ENCODE assay signal across 8 cellular contexts in genomic region chr1:234962340-234962989, GRCh38.
DNase-seq lines count a peak whose midpoint lies in the region; ATAC-seq and TF ChIP-seq lines count a peak whose summit lies in the region.

No MANE protein-coding gene starts in this region.

- H3K27ac ChIP-seq in CD8-positive, alpha-beta memory T cell (ENCODE audit: low read depth, low read length) = peak overlapping the region; percentile 82
- peak overlapping the region; percentile 3 for H3K27ac ChIP-seq in endodermal cell (ENCODE audit: low read depth, low read length)

- H3K9me3 ChIP-seq in CD8-positive, alpha-beta memory T cell (ENCODE audit: low read length) = no peaks in the 10 kb centered on the region
- no peaks in the 10 kb centered on the region for H3K9me3 ChIP-seq in endodermal cell (ENCODE audit: control insufficient read depth, low read length)

- H3K4me1 Mint-ChIP-seq in CD8-positive, alpha-beta memory T cell = peaks cover 58 to 67% (median 63%) of the 10 kb centered on the region in 3 donors
- H3K4me1 Mint-ChIP-seq in endodermal cell (peaks cover 58% of the 10 kb centered on the region), nephron progenitor cell (peaks cover 88% of the 10 kb centered on the region)

- CTCF ChIA-PET in CD8-positive, alpha-beta memory T cell (lab: Charles Lee) = interaction anchor here (1.0 to 4.6 kb wide), 3 partner anchors 11 to 121 kb away, joined by 3 to 12 read pairs (median 3); no protein-coding TSS in a partner anchor

- TF ChIP-seq CTCF in endodermal cell (conservative IDR thresholded peaks at IDR 0.05) = no peak
- TF ChIP-seq CTCF in nephron progenitor cell (IDR thresholded peaks at IDR 0.05) = no peak

- H3K36me3 ChIP-seq in CD8-positive, alpha-beta memory T cell (ENCODE audit: insufficient read depth, low read length) = no peaks in the 10 kb centered on the region
- no peaks in the 10 kb centered on the region for H3K36me3 ChIP-seq in endodermal cell (ENCODE audit: control insufficient read depth, insufficient read depth, low read length)

- H3K4me1 ChIP-seq in CD8-positive, alpha-beta memory T cell (ENCODE audit: insufficient read depth, low read length) = peaks cover 57% of the 10 kb centered on the region
- peaks cover 28% of the 10 kb centered on the region for H3K4me1 ChIP-seq in endodermal cell (ENCODE audit: control insufficient read depth, insufficient read depth, low read length)

- peak overlapping the region; percentile 80 to 98 (median 90) for H3K27ac Mint-ChIP-seq in CD8-positive, alpha-beta memory T cell
- H3K27ac Mint-ChIP-seq in endodermal cell (no peak overlapping the region), nephron progenitor cell (peak overlapping the region; percentile 86)

- H3K9me3 Mint-ChIP-seq in CD8-positive, alpha-beta memory T cell = peaks cover 0 to 3% (median 0%) of the 10 kb centered on the region in 5 donors
- H3K9me3 Mint-ChIP-seq in endodermal cell (no peaks in the 10 kb centered on the region), nephron progenitor cell (no peaks in the 10 kb centered on the region)

- no peaks in the 10 kb centered on the region for H3K27me3 Mint-ChIP-seq in CD8-positive, alpha-beta memory T cell
- H3K27me3 Mint-ChIP-seq in endodermal cell (ENCODE audit: insufficient read depth) = no peaks in the 10 kb centered on the region
- H3K27me3 Mint-ChIP-seq in nephron progenitor cell (ENCODE audit: low read depth, poor library complexity) = no peaks in the 10 kb centered on the region

- ATAC-seq in HG03280 (IDR thresholded peaks at IDR 0.05; ENCODE audit: unreplicated experiment) = peak; percentile 45
- ATAC-seq in SK-N-SH treated with all-trans-retinoic acid at 6 μM for 48 hours = peak; percentile 93

- WGBS in endodermal cell (ENCODE audit: insufficient coverage in 1 of 2, insufficient read length in 1 of 2), 2 experiments = 91 to 98% methylated on average over 8 to 9 of the region's 9 CpGs

- H3K27me3 ChIP-seq in CD8-positive, alpha-beta memory T cell (ENCODE audit: insufficient read depth, low read length, poor library complexity, severe bottlenecking) = no peaks in the 10 kb centered on the region
- H3K27me3 ChIP-seq in endodermal cell (ENCODE audit: control insufficient read depth, insufficient read depth, low read length, poor library complexity, severe bottlenecking) = no peaks in the 10 kb centered on the region

- POLR2A ChIA-PET in CD8-positive, alpha-beta memory T cell (lab: Charles Lee) = interaction anchor here (0.7 to 1.5 kb wide), 7 partner anchors 9 to 501 kb away, joined by 3 to 9 read pairs (median 4); no protein-coding TSS in a partner anchor

- peaks cover 0 to 3% (median 0%) of the 10 kb centered on the region in 3 donors for H3K36me3 Mint-ChIP-seq in CD8-positive, alpha-beta memory T cell
- H3K36me3 Mint-ChIP-seq in endodermal cell (ENCODE audit: low read depth) (no peaks in the 10 kb centered on the region), nephron progenitor cell (ENCODE audit: low read depth) (no peaks in the 10 kb centered on the region)

- no peak overlapping the region for H3K9ac ChIP-seq in endodermal cell (ENCODE audit: extremely low read depth, low read length, poor library complexity, severe bottlenecking)

- H3K4me3 Mint-ChIP-seq in CD8-positive, alpha-beta memory T cell = peak overlapping the region in 6 of 7 donors; percentile 65 to 89 (median 72)
- H3K4me3 Mint-ChIP-seq in endodermal cell (no peak overlapping the region), nephron progenitor cell (peak overlapping the region; percentile 24)

- DNase-seq in CD8-positive, alpha-beta memory T cell = peak in 1 of 5 donors; percentile 10
- DNase-seq in GM19238 (ENCODE audit: insufficient read length, low spot score) (peak; percentile 45), endodermal cell (no peak), nephron progenitor cell (no peak), COLO829 (ENCODE audit: low spot score) (no peak), 8988T (no peak)

- peak overlapping the region; percentile 35 for H3K4me3 ChIP-seq in CD8-positive, alpha-beta memory T cell (ENCODE audit: low read length)
- H3K4me3 ChIP-seq in endodermal cell (ENCODE audit: low read length) = no peak overlapping the region

TF ChIP-seq in SK-N-SH treated with all-trans-retinoic acid at 6 μM for 48 hours, 23 proteins besides CTCF, POLR2A, EP300 and RAD21 (continues in another document):
- no peak for TF ChIP-seq ESRRG (CRISPR knock-in tag; IDR thresholded peaks at IDR 0.05)
- TF ChIP-seq TSHZ2 (CRISPR knock-in tag; IDR thresholded peaks at IDR 0.05) = no peak
- TF ChIP-seq CREB5 (CRISPR knock-in tag; IDR thresholded peaks at IDR 0.05; ENCODE audit: low read depth) = no peak
- peak; percentile 73 for TF ChIP-seq TOX (CRISPR knock-in tag; IDR thresholded peaks at IDR 0.05; ENCODE audit: borderline replicate concordance)
- TF ChIP-seq OSR1 (CRISPR knock-in tag; IDR thresholded peaks at IDR 0.05) = no peak
- TF ChIP-seq POU6F1 (CRISPR knock-in tag; IDR thresholded peaks at IDR 0.05; ENCODE audit: borderline replicate concordance, low read depth) = no peak; the same call in 1 of the 2 replicates
- no peak for TF ChIP-seq CSDC2 (CRISPR knock-in tag; IDR thresholded peaks at IDR 0.05)
- TF ChIP-seq SNAI2 (CRISPR knock-in tag; IDR thresholded peaks at IDR 0.05) = no peak
- no peak for TF ChIP-seq ZFP30 (CRISPR knock-in tag; IDR thresholded peaks at IDR 0.05)
- TF ChIP-seq ARNTL (CRISPR knock-in tag; IDR thresholded peaks at IDR 0.05; ENCODE audit: borderline replicate concordance, low read depth) = no peak
- TF ChIP-seq ZFP3 (CRISPR knock-in tag; IDR thresholded peaks at IDR 0.05) = no peak
- no peak for TF ChIP-seq ZNF565 (CRISPR knock-in tag; conservative IDR thresholded peaks at IDR 0.05; ENCODE audit: low read depth)
- TF ChIP-seq ZNF8 (CRISPR knock-in tag; IDR thresholded peaks at IDR 0.05) = no peak
- TF ChIP-seq ISL1 (CRISPR knock-in tag; IDR thresholded peaks at IDR 0.05) = no peak
- TF ChIP-seq ZC3H10 (CRISPR knock-in tag; IDR thresholded peaks at IDR 0.05) = peak; percentile 77
- TF ChIP-seq GLIS3 (CRISPR knock-in tag; IDR thresholded peaks at IDR 0.05) = no peak
- TF ChIP-seq ZNF70 (CRISPR knock-in tag; IDR thresholded peaks at IDR 0.05) = no peak
- TF ChIP-seq TCF4 (CRISPR knock-in tag; IDR thresholded peaks at IDR 0.05; ENCODE audit: borderline replicate concordance) = no peak
- TF ChIP-seq RARB (CRISPR knock-in tag; IDR thresholded peaks at IDR 0.05) = peak; percentile 78; the same call in 1 of the 2 replicates
- TF ChIP-seq BACH2 (CRISPR knock-in tag; IDR thresholded peaks at IDR 0.05; ENCODE audit: borderline replicate concordance) = no peak
